ENCODE assay signal across 8 cellular contexts in the genomic region with DNA sequence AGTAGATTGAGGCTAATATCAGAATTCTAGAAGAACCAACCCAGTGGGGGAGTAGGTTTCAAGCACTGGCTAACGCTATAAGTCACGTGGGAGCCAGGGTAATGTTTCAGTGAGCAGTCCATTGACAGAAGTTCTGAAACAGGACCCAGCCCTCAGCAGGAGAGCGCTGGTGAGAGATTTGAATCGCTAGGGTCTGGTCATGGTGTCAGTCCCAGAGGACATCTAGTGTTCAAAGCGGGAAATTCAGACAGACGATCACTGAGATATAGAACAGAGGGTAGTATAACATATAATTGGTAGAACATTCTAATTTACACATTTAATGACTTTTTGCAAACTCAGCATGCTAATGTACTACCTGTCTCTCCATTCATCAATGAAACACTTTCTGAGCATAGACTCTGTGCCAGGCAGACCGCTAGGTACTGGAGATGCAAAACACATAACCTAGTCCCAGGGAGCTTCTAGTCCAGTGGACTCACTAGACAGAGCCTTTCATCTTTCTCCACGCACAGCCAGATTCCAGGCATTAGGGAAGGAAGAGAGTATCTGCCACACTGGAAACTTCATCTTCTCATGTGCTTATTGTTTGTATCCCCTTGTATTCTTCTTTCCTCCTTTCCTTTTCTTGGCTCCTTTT. TPM values are rescaled to one million over a fixed set of nuclear protein-coding genes. Genes with fewer than 3 reads are reported as not detected.
DNase-seq lines count a peak whose midpoint lies in the region; ATAC-seq and TF ChIP-seq lines count a peak whose summit lies in the region.

No MANE protein-coding gene starts in this region.

- H3K9me3 ChIP-seq in OCI-LY3 (ENCODE audit: insufficient read depth, low read length), result no peaks in the 10 kb centered on the region
- H3K9me3 ChIP-seq in trophoblast cell (ENCODE audit: insufficient read depth, low read depth, low read length), result no peaks in the 10 kb centered on the region

- no peaks in the 10 kb centered on the region for H3K79me1 ChIP-seq in trophoblast cell (ENCODE audit: low read length)

- H3K27me3 ChIP-seq in OCI-LY3 (ENCODE audit: low read depth, low read length) (peaks cover 45% of the 10 kb centered on the region), trophoblast cell (ENCODE audit: insufficient read depth, low read length) (no peaks in the 10 kb centered on the region)

- H3K4me3 ChIP-seq in OCI-LY3 (ENCODE audit: low read length) (peak overlapping the region; percentile 22; the same call in 1 of the 2 replicates), trophoblast cell (ENCODE audit: low read depth, low read length) (no peak overlapping the region)

- no peak overlapping the region for H3K18ac ChIP-seq in trophoblast cell (ENCODE audit: low read length)

- H3K4me2 ChIP-seq in OCI-LY3 (ENCODE audit: low read length), result peak overlapping the region; percentile 63
- peak overlapping the region; percentile 14 for H3K4me2 ChIP-seq in trophoblast cell (ENCODE audit: low read length)

- peak; percentile 92 for TF ChIP-seq CTCF in OCI-LY3 (IDR thresholded peaks at IDR 0.05; ENCODE audit: low read depth, low read length)

- no peak overlapping the region for H3K14ac ChIP-seq in trophoblast cell (ENCODE audit: low read length)

- H3K36me3 ChIP-seq in OCI-LY3 (replicated peaks; ENCODE audit: low read depth, low read length), result no peaks in the 10 kb centered on the region
- H3K36me3 ChIP-seq in trophoblast cell (ENCODE audit: control insufficient read depth in 1 of 2, insufficient read depth in 2 of 2, low read length in 2 of 2), result no peaks in the 10 kb centered on the region

- no peak overlapping the region for H3K27ac ChIP-seq in OCI-LY3 (ENCODE audit: low read length)
- H3K27ac ChIP-seq in trophoblast cell (ENCODE audit: low read depth, low read length), result no peak overlapping the region

- H4K12ac ChIP-seq in trophoblast cell (ENCODE audit: low read depth, low read length), result no peak overlapping the region

- no peak overlapping the region for H2AK5ac ChIP-seq in trophoblast cell (ENCODE audit: low read length)

- no peak overlapping the region for H3K23ac ChIP-seq in trophoblast cell (ENCODE audit: low read length)

- no peak overlapping the region for H4K8ac ChIP-seq in trophoblast cell (ENCODE audit: low read depth, low read length)

- no peak overlapping the region for H3K4ac ChIP-seq in trophoblast cell (ENCODE audit: low read depth, low read length)

- no peak overlapping the region for H2BK12ac ChIP-seq in trophoblast cell (ENCODE audit: low read length)

- H4K91ac ChIP-seq in trophoblast cell (ENCODE audit: low read depth, low read length), result no peak overlapping the region

- DNase-seq in DMS 273 (lab: John Stamatoyannopoulos, UW; ENCODE audit: unreplicated experiment), result peak; percentile 70
- peak; percentile 13 for DNase-seq in activated naive CD4-positive, alpha-beta T cell treated with anti-CD3 and anti-CD28 coated beads, Interleukin-2, amount 50 U/mL, for 16 hours
- DNase-seq in glomerular visceral epithelial cell (ENCODE audit: extremely low spot score), result peak; percentile 60
- peak; percentile 47 to 81 for DNase-seq in trophoblast cell
- no peak for DNase-seq in GOT3 (lab: John Stamatoyannopoulos, UW)

- no peak overlapping the region; the same call in 1 of the 2 replicates for H2AFZ ChIP-seq in OCI-LY3 (ENCODE audit: low read depth, low read length)
- no peak overlapping the region for H2AFZ ChIP-seq in trophoblast cell (ENCODE audit: insufficient read depth, low read length, poor library complexity)

- H2BK120ac ChIP-seq in trophoblast cell (ENCODE audit: insufficient read depth, low read length, poor library complexity), result no peak overlapping the region

- WGBS in trophoblast cell (ENCODE audit: extremely low coverage, insufficient coverage, insufficient read length), result no CpG with 5 or more reads among the region's 8 CpGs

- H2BK5ac ChIP-seq in trophoblast cell (ENCODE audit: low read depth, low read length, poor library complexity), result no peak overlapping the region

- H3K4me1 ChIP-seq in OCI-LY3 (ENCODE audit: low read length) (peaks cover 5% of the 10 kb centered on the region), trophoblast cell (ENCODE audit: control insufficient read depth in 1 of 2, insufficient read depth in 2 of 2, low read length in 2 of 2) (peaks cover 1 to 2% of the 10 kb centered on the region in 2 experiments)

- no peaks in the 10 kb centered on the region for H4K20me1 ChIP-seq in OCI-LY3 (ENCODE audit: insufficient read depth, low read length)

- no peak overlapping the region for H3K9ac ChIP-seq in OCI-LY3 (ENCODE audit: low read length)
- no peak overlapping the region for H3K9ac ChIP-seq in trophoblast cell (ENCODE audit: low read length)

- H3K79me2 ChIP-seq in OCI-LY3 (ENCODE audit: low read length), result no peaks in the 10 kb centered on the region
- no peaks in the 10 kb centered on the region for H3K79me2 ChIP-seq in trophoblast cell (ENCODE audit: control insufficient read depth, insufficient read depth, low read length, poor library complexity)

- peak; percentile 70 for ATAC-seq in GM19438 (IDR thresholded peaks at IDR 0.05; ENCODE audit: low read depth, unreplicated experiment)
- peak; percentile 92 for ATAC-seq in HG03469 (IDR thresholded peaks at IDR 0.05; ENCODE audit: unreplicated experiment)

RNA-seq across cellular contexts. Expression of gene RNASE3, which starts 35.4 kb away (rescaled TPM):
- polyA plus RNA-seq in trophoblast cell (2013), result not detected in 2 replicates

RNA-seq across cellular contexts. Expression of gene RNASE1, which starts 53.1 kb away (rescaled TPM):
- polyA plus RNA-seq in trophoblast cell (2013), result 0.81 and 1.2 TPM in 2 replicates
